In genomic region chr5:169003721-169004481, GRCh38 we compare ENCODE assay signal across 11 cellular contexts.
DNase-seq lines count a peak whose midpoint lies in the region; ATAC-seq and TF ChIP-seq lines count a peak whose summit lies in the region.
"Had no signal": no experiment of that assay in that cellular context is flagged by ENCODE, and none has a peak within 500 bp of the region (broad histone marks: within the 10 kb centered on the region; RNA-seq: fewer than 3 reads in every experiment).

No MANE protein-coding gene starts in this region.

- H3K27me3 Mint-ChIP-seq in endothelial cell (ENCODE audit: unreplicated experiment): peaks cover 5% of the 10 kb centered on the region

- H3K4me3 ChIP-seq in mesodermal cell (ENCODE audit: extremely low read depth, insufficient read depth, low read length, poor library complexity, severe bottlenecking): no peak overlapping the region
- H3K4me3 ChIP-seq in vagina: no peak overlapping the region

- 80 to 81% methylated on average over 3 to 5 of the region's 9 CpGs for WGBS in mesodermal cell (ENCODE audit: insufficient coverage in 2 of 2), 2 experiments

- H3K4me1 Mint-ChIP-seq in endothelial cell (ENCODE audit: unreplicated experiment): no peaks in the 10 kb centered on the region
- H3K4me1 Mint-ChIP-seq: activated B cell treated with CpG ODN at 0.5 μM for 24 hours, memory B cell had no signal

- no peaks in the 10 kb centered on the region for H3K27me3 ChIP-seq in vagina

- no peak for ATAC-seq in HG03108 (IDR thresholded peaks at IDR 0.05; ENCODE audit: unreplicated experiment)
- no peak for ATAC-seq in HG02938 (IDR thresholded peaks at IDR 0.05; ENCODE audit: unreplicated experiment)

- H3K27ac Mint-ChIP-seq in endothelial cell (ENCODE audit: unreplicated experiment): no peak overlapping the region
- H3K27ac Mint-ChIP-seq: activated B cell treated with CpG ODN at 0.5 μM for 24 hours, memory B cell had no signal

- intact Hi-C loops in vagina (cut with DNase I): no loop called here

- no peak for TF ChIP-seq CTCF in endothelial cell (IDR thresholded peaks at IDR 0.05; ENCODE audit: unreplicated experiment)
- TF ChIP-seq CTCF in vagina (IDR thresholded peaks at IDR 0.05): no peak

- H3K9me3 ChIP-seq in mesodermal cell (ENCODE audit: control insufficient read depth, low read length) (no peaks in the 10 kb centered on the region), vagina (no peaks in the 10 kb centered on the region)

- no peaks in the 10 kb centered on the region for H3K9me3 Mint-ChIP-seq in endothelial cell (ENCODE audit: unreplicated experiment)
- H3K9me3 Mint-ChIP-seq: activated B cell treated with CpG ODN at 0.5 μM for 24 hours, memory B cell had no signal

- peaks cover 7% of the 10 kb centered on the region for H3K4me1 ChIP-seq in mesodermal cell (ENCODE audit: control insufficient read depth, insufficient read depth, low read length, poor library complexity, severe bottlenecking)
- peaks cover 27% of the 10 kb centered on the region for H3K4me1 ChIP-seq in vagina

- H3K27ac ChIP-seq in mesodermal cell (ENCODE audit: low read depth, low read length, severe bottlenecking) (peak overlapping the region; percentile 17), vagina (peak overlapping the region; percentile 49)

- no peaks in the 10 kb centered on the region for H3K36me3 Mint-ChIP-seq in endothelial cell (ENCODE audit: low read depth, unreplicated experiment)
- H3K36me3 Mint-ChIP-seq: memory B cell had no signal

- DNase-seq in NCI-H82 (lab: John Stamatoyannopoulos, UW) (peak; percentile 19), NCI-H82 treated with DMSO at 0.1 percent for 48 hours (lab: John Stamatoyannopoulos, UW; ENCODE audit: unreplicated experiment) (no peak), endothelial cell (ENCODE audit: low spot score) (peak; percentile 27), vagina (ENCODE audit: extremely low spot score in 2 of 2) (no peak), T-helper 1 cell (no peak)
- DNase-seq: activated B cell treated with CpG ODN at 0.5 μM for 24 hours; stimulated activated CD4-positive, alpha-beta T cell treated with anti-CD3 and anti-CD28 coated beads, Interleukin-15, amount 100 ng/mL, for 24 hours had no signal

- H3K4me3 Mint-ChIP-seq in endothelial cell (ENCODE audit: unreplicated experiment): no peak overlapping the region
- H3K4me3 Mint-ChIP-seq: activated B cell treated with CpG ODN at 0.5 μM for 24 hours, memory B cell had no signal

- no peaks in the 10 kb centered on the region for H3K36me3 ChIP-seq in mesodermal cell (ENCODE audit: control insufficient read depth, insufficient read depth, low read length)
- H3K36me3 ChIP-seq in vagina: no peaks in the 10 kb centered on the region

- no peak for TF ChIP-seq POLR2A in vagina (IDR thresholded peaks at IDR 0.05)

Comparison
In these comparisons a context has a peak if more than half of its experiments do, and no peak if none do; other contexts are left out.
1. DNase-seq: peak in NCI-H82 (single experiment) and endothelial cell (single experiment); none in NCI-H82 treated with DMSO at 0.1 percent for 48 hours (single experiment), vagina (0 of 2) and T-helper 1 cell (0 of 5).